In the genomic region with DNA sequence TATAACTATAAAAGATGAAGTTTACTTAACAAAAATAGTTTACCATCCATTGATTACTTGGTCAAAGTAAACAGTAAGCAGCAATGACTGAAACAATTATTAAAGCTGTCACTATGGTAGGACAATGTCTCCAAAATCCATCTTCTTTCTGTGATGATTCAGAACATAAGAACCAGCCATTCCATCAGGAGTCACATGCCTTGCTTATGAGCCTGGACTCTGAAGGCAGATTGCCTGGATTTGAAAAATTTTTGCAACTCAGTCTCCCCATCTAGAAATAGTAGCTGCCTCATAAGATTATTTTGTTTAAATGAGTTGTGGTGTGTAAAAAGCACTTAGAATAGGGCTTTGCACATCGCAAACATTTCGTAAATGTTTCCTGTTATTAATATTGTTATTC, we compare ENCODE assay signal across 11 cellular contexts.
"Had no signal": no experiment of that assay in that cellular context is flagged by ENCODE, and none has a peak within 500 bp of the region (broad histone marks: within the 10 kb centered on the region; RNA-seq: fewer than 3 reads in every experiment).

No MANE protein-coding gene starts in this region.

- H3K9me3 ChIP-seq: lower lobe of right lung, neutrophil, right atrium auricular region, transverse colon had no signal

- H3K27ac Mint-ChIP-seq: activated naive CD8-positive, alpha-beta T cell; naive thymus-derived CD4-positive, alpha-beta T cell; stimulated activated memory B cell treated with anti-CD40 and anti-IgM and Interleukin-4, amounts not matched to agents 10 μg/mL and 1 μg/mL and 100 μg/mL, for 72 hours had no signal

- ATAC-seq: activated CD4-positive, CD25-positive, alpha-beta regulatory T cell treated with anti-CD3 and anti-CD28 coated beads, Interleukin-2, amount 50 U/mL, for 24 hours; stimulated activated memory B cell treated with anti-CD40 and anti-IgM and Interleukin-4, amounts not matched to agents 10 μg/mL and 1 μg/mL and 100 μg/mL, for 72 hours had no signal

- H3K9me3 Mint-ChIP-seq: naive thymus-derived CD4-positive, alpha-beta T cell; stimulated activated memory B cell treated with anti-CD40 and anti-IgM and Interleukin-4, amounts not matched to agents 10 μg/mL and 1 μg/mL and 100 μg/mL, for 72 hours had no signal

- H3K27ac ChIP-seq: cardiac muscle cell, lower lobe of right lung, neutrophil, right atrium auricular region, transverse colon had no signal

- H3K4me3 ChIP-seq: cardiac muscle cell, lower lobe of right lung, right atrium auricular region, transverse colon had no signal

- H3K27me3 ChIP-seq: cardiac muscle cell, right atrium auricular region, transverse colon had no signal

- H3K36me3 ChIP-seq: cardiac muscle cell, lower lobe of right lung, neutrophil, right atrium auricular region, transverse colon had no signal

- H3K4me1 ChIP-seq: lower lobe of right lung, right atrium auricular region, transverse colon had no signal

- DNase-seq: activated effector memory CD4-positive, alpha-beta T cell treated with Interleukin-2 at 50 U/mL for 16 hours; activated T-cell treated with anti-CD3 and anti-CD28 coated beads, Interleukin-2, amount 50 U/mL, for 1 hour; lower lobe of right lung had no signal

- H3K36me3 Mint-ChIP-seq: activated naive CD8-positive, alpha-beta T cell; naive thymus-derived CD4-positive, alpha-beta T cell; stimulated activated memory B cell treated with anti-CD40 and anti-IgM and Interleukin-4, amounts not matched to agents 10 μg/mL and 1 μg/mL and 100 μg/mL, for 72 hours had no signal
